Comparison of ENCODE assay signal across 10 cellular contexts in the genomic region with DNA sequence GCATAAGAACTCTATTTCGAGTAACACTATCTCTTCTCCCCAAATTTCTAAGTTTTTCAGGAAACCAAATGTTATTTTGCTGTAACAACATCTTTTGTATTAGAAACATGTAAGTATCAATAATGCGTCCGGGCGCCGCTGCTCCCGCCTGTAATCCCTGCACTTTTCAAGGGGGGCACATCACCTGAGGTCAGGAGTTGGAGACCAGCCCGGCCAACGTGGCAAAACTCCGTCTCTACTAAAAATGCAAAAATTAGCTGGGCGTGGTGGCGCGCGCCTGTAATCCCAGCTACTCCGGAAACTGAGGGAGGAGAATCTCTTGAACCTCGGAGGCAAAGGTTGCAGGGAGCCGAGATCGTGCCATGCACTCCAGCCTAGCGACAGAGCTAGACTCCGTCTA.
"Had no signal": no experiment of that assay in that cellular context is flagged by ENCODE, and none has a peak within 500 bp of the region (broad histone marks: within the 10 kb centered on the region; RNA-seq: fewer than 3 reads in every experiment).

No MANE protein-coding gene starts in this region.

- FAIRE-seq: H1, H54 had no signal

- DNase-seq: GM23248, GOT3, H7, H9, HCEC 1CT, HFFc6 had no signal

- H3K4me3 Mint-ChIP-seq: H9, HFFc6 had no signal

- H3K9me3 Mint-ChIP-seq: H9 had no signal

- H3K36me3 ChIP-seq: HAP-1 had no signal

- H3K9ac ChIP-seq: GM23248 had no signal

- H3K9me3 ChIP-seq: HAP-1 had no signal

- H3K4me1 Mint-ChIP-seq: H9 had no signal

- H2AFZ ChIP-seq: GM23248 had no signal

- ATAC-seq: HCT116 had no signal

- H3K4me3 ChIP-seq: GM23248, HAP-1 had no signal

- H3K4me1 ChIP-seq: HAP-1 had no signal

- H3K27ac ChIP-seq: GM23248 had no signal

- H3K27ac Mint-ChIP-seq: HFFc6 had no signal
